In genomic region chr17:16286947-16287562, GRCh38 we compare ENCODE assay signal across 8 cellular contexts.
DNase-seq lines count a peak whose midpoint lies in the region; ATAC-seq, FAIRE-seq and TF ChIP-seq lines count a peak whose summit lies in the region.

No MANE protein-coding gene starts in this region.

- no peaks in the 10 kb centered on the region for H3K27me3 Mint-ChIP-seq in mesothelial cell of epicardium (ENCODE audit: low read depth)

- H3K27ac ChIP-seq in cardiac muscle cell (peak overlapping the region; percentile 96), HUES48 (ENCODE audit: low read depth, low read length) (peak overlapping the region; percentile 93), brain microvascular endothelial cell (peak overlapping the region; percentile 95)

- H3K4me3 Mint-ChIP-seq in mesothelial cell of epicardium = peak overlapping the region; percentile 1

- H3K36me3 ChIP-seq in cardiac muscle cell = no peaks in the 10 kb centered on the region
- no peaks in the 10 kb centered on the region for H3K36me3 ChIP-seq in HUES48 (ENCODE audit: control insufficient read depth, insufficient read depth, low read length)
- H3K36me3 ChIP-seq in brain microvascular endothelial cell (replicated peaks) = no peaks in the 10 kb centered on the region

- peaks cover 29% of the 10 kb centered on the region for H3K4me1 Mint-ChIP-seq in mesothelial cell of epicardium

- H3K4me3 ChIP-seq in cardiac muscle cell (no peak overlapping the region), HUES48 (ENCODE audit: low read depth, low read length) (no peak overlapping the region), brain microvascular endothelial cell (ENCODE audit: low read depth, low read length) (no peak overlapping the region)

- FAIRE-seq in D721Med (lab: Jason Lieb, UNC) = no peak

- H3K27me3 ChIP-seq in cardiac muscle cell (no peaks in the 10 kb centered on the region), HUES48 (ENCODE audit: control insufficient read depth, insufficient read depth, low read length) (peaks cover 8% of the 10 kb centered on the region), brain microvascular endothelial cell (replicated peaks) (no peaks in the 10 kb centered on the region)

- in situ Hi-C loops in brain microvascular endothelial cell (cut with HindIII; ENCODE audit: low pct_ligation_motif_present, low sequenced_read_pairs) = no loop called here

- H3K9ac ChIP-seq in HUES48 (ENCODE audit: low read depth, low read length) = no peak overlapping the region

- peaks cover 27% of the 10 kb centered on the region for H3K4me1 ChIP-seq in cardiac muscle cell (ENCODE audit: low read depth)
- H3K4me1 ChIP-seq in HUES48 (ENCODE audit: control insufficient read depth, insufficient read depth, low read length) = peaks cover 22% of the 10 kb centered on the region

- H3K36me3 Mint-ChIP-seq in mesothelial cell of epicardium = no peaks in the 10 kb centered on the region

- TF ChIP-seq CTCF in cardiac muscle cell (IDR thresholded peaks at IDR 0.05; ENCODE audit: low read depth, low read length) (peak; percentile 45), brain microvascular endothelial cell (IDR thresholded peaks at IDR 0.05; ENCODE audit: low read depth, low read length, missing control alignments) (peak; percentile 55), mesothelial cell of epicardium (IDR thresholded peaks at IDR 0.05; ENCODE audit: unreplicated experiment) (no peak), D721Med (IDR thresholded peaks at IDR 0.05; ENCODE audit: insufficient read depth, missing control alignments) (no peak)

- intact Hi-C loops in Right ventricle myocardium inferior (cut with DNase I) = no loop called here

- peak overlapping the region; percentile 98 for H3K27ac Mint-ChIP-seq in mesothelial cell of epicardium

- H3K9me3 Mint-ChIP-seq in mesothelial cell of epicardium = no peaks in the 10 kb centered on the region

- DNase-seq in cardiac muscle cell (ENCODE audit: low read depth in 1 of 2, low spot score in 1 of 2) (peak in 1 of 2 donors; percentile 73), Right ventricle myocardium inferior (ENCODE audit: missing footprints) (no peak), brain microvascular endothelial cell (peak; percentile 56), mesothelial cell of epicardium (ENCODE audit: low spot score in 2 of 2, unreplicated experiment in 2 of 2) (no peak), D721Med (ENCODE audit: insufficient read length, low spot score) (no peak), NCI-H2227 (lab: John Stamatoyannopoulos, UW; ENCODE audit: unreplicated experiment) (no peak)
- DNase-seq in NK-92 treated with Interleukin-12 subunit alpha and Interleukin-12 subunit beta, amount 100 ng/mL, for 24 hours (lab: John Stamatoyannopoulos, UW) = no peak

- H3K9me3 ChIP-seq in cardiac muscle cell (ENCODE audit: low read depth) (no peaks in the 10 kb centered on the region), HUES48 (ENCODE audit: control insufficient read depth, insufficient read depth, low read length) (no peaks in the 10 kb centered on the region)

- ATAC-seq in Right ventricle myocardium inferior = no peak

Comparison
In these comparisons a context has a peak if more than half of its experiments do, and no peak if none do; other contexts are left out.
1. CTCF ChIP-seq: peak in cardiac muscle cell (single experiment) and brain microvascular endothelial cell (single experiment); none in mesothelial cell of epicardium (single experiment) and D721Med (single experiment).
2. Peak in every context shown above with its lines, with median percentiles within 50 percentile points of each other: H3K27ac ChIP-seq.